In the genomic region with DNA sequence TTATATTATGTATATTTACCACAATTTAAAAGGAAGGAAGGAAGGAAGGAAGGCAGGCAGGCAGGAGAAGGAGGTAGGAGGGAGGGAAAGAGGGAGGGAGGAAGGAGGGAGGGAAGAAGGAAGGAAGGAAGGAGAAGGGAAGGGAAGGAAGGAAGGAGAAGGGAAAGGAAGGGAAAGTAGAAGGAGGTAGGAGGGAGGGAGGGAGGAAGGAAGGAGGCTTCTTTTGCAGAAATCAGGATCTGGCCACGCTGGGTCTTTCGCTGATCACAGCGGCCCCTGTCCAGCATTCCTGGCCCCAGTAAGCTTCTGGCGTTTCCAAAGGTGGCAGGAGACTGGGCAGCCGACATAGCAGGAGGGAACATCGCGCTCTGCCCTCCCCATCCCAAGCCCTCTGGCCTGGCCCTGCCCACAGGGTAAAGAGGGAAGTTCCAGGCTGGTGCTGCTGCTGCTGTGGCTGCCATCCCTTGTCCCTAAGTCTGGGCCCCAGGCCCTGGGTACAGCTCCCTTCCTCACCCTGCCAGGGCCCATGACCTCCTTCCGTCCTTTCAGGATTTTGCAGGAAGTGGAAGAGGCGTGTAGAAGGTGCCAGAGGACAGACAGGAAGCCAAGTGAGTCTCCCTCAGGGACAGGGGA, we compare ENCODE assay signal across 1 cellular context.
TF ChIP-seq lines count a peak whose summit lies in the region.

No MANE protein-coding gene starts in this region.

TF ChIP-seq in HepG2, 621 proteins besides CTCF, POLR2A, EP300 and RAD21:
- TF ChIP-seq SMC3 (IDR thresholded peaks at IDR 0.05; ENCODE audit: low read length), result no peak
- no peak for TF ChIP-seq ZNF44 (CRISPR knock-in tag; IDR thresholded peaks at IDR 0.05)
- no peak for TF ChIP-seq SNRNP70 (IDR thresholded peaks at IDR 0.05; ENCODE audit: low read depth, low read length)
- TF ChIP-seq HMGA1 (CRISPR knock-in tag; conservative IDR thresholded peaks at IDR 0.05), result no peak
- no peak for TF ChIP-seq ZNF773 (CRISPR knock-in tag; IDR thresholded peaks at IDR 0.05; ENCODE audit: borderline replicate concordance)
- TF ChIP-seq ZNF530 (CRISPR knock-in tag; IDR thresholded peaks at IDR 0.05; ENCODE audit: low read depth), result no peak
- no peak for TF ChIP-seq GATAD2A (CRISPR knock-in tag; IDR thresholded peaks at IDR 0.05)
- no peak for TF ChIP-seq PHF8 (CRISPR knock-in tag; IDR thresholded peaks at IDR 0.05)
- no peak for TF ChIP-seq ZNF549 (CRISPR knock-in tag; IDR thresholded peaks at IDR 0.05)
- TF ChIP-seq, protein P1, sequence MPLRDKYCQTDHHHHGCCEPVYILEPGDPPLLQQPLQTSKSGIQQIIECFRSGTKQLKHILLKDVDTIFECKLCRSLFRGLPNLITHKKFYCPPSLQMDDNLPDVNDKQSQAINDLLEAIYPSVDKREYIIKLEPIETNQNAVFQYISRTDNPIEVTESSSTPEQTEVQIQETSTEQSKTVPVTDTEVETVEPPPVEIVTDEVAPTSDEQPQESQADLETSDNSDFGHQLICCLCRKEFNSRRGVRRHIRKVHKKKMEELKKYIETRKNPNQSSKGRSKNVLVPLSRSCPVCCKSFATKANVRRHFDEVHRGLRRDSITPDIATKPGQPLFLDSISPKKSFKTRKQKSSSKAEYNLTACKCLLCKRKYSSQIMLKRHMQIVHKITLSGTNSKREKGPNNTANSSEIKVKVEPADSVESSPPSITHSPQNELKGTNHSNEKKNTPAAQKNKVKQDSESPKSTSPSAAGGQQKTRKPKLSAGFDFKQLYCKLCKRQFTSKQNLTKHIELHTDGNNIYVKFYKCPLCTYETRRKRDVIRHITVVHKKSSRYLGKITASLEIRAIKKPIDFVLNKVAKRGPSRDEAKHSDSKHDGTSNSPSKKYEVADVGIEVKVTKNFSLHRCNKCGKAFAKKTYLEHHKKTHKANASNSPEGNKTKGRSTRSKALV (CRISPR knock-in tag; IDR thresholded peaks at IDR 0.05), result no peak
- TF ChIP-seq ZNF446 (CRISPR knock-in tag; IDR thresholded peaks at IDR 0.05), result no peak
- TF ChIP-seq ZNF691 (CRISPR knock-in tag; IDR thresholded peaks at IDR 0.05; ENCODE audit: borderline replicate concordance, low read depth), result no peak
- no peak for TF ChIP-seq HNRNPK (IDR thresholded peaks at IDR 0.05; ENCODE audit: low read depth, low read length, poor library complexity, severe bottlenecking)
- TF ChIP-seq AHDC1 (CRISPR knock-in tag; IDR thresholded peaks at IDR 0.05; ENCODE audit: borderline replicate concordance), result no peak
- TF ChIP-seq ARID2 (CRISPR knock-in tag; IDR thresholded peaks at IDR 0.05; ENCODE audit: borderline replicate concordance), result no peak
- TF ChIP-seq SCMH1 (CRISPR knock-in tag; IDR thresholded peaks at IDR 0.05; ENCODE audit: borderline replicate concordance), result no peak
- no peak for TF ChIP-seq NCOA1 (CRISPR knock-in tag; IDR thresholded peaks at IDR 0.05)
